Comparison of ENCODE assay signal across 9 cellular contexts in the genomic region with DNA sequence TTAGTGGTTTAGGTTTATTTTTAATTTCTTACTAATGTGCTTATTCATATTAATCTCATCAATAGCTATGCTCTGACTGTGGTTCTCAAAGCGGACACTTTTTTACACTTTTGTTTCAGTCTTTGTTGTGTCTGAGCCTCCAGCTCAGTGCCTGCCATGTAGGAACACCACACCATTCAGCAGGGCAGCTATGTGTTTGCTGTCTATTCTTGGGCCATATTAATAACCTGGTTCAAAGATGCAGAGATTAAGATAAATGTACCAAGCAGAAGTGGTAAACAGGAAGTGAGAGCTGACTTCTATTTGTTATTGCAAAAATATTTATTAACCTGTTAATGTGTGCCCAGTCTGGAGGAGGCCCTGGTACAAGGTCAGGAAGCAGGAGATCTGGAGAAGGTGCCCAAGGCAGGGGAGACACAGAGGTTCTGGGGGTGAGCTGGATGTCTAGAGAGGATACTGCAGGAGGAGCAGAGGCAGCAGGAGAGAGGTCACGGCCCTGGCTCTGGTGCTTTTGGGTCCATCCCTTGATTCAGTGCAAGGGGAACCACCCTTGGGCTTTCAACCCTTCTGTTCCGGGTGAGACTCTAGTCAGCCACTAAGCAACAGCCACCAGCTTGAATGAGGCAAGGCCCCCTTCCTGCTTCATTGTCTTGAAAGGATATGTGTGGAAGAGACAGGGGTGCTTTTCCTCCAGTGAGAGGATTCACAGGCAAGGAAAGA. TPM values are rescaled to one million over a fixed set of nuclear protein-coding genes. Genes with fewer than 3 reads are reported as not detected.
DNase-seq lines count a peak whose midpoint lies in the region; ATAC-seq lines count a peak whose summit lies in the region.
"Had no signal": no experiment of that assay in that cellular context is flagged by ENCODE, and none has a peak within 500 bp of the region (broad histone marks: within the 10 kb centered on the region; RNA-seq: fewer than 3 reads in every experiment).

No MANE protein-coding gene starts in this region.

- H3K27ac Mint-ChIP-seq in activated naive CD8-positive, alpha-beta T cell treated with anti-CD3 and anti-CD28 coated beads, Interleukin-2, amount 10 ng/mL, durations not matched to agents 7 days and 5 days = peak overlapping the region; percentile 56

- DNase-seq in activated naive CD8-positive, alpha-beta T cell treated with anti-CD3 and anti-CD28 coated beads, Interleukin-2, amount 10 ng/mL, durations not matched to agents 7 days and 5 days = no peak
- DNase-seq in HT-29 (ENCODE audit: low spot score) = no peak
- DNase-seq in caudate nucleus (lab: John Stamatoyannopoulos, UW) = no peak
- DNase-seq: activated CD4-positive, alpha-beta T cell treated with anti-CD3 and anti-CD28 coated beads for 1 hour; stimulated activated CD4-positive, alpha-beta T cell treated with anti-CD3 and anti-CD28 coated beads, Interleukin-1b, Interleukin-23, amount 100 ng/mL, for 48 hours had no signal

- peaks cover 18% of the 10 kb centered on the region for H3K4me1 Mint-ChIP-seq in activated naive CD8-positive, alpha-beta T cell treated with anti-CD3 and anti-CD28 coated beads, Interleukin-2, amount 10 ng/mL, durations not matched to agents 7 days and 5 days

- H3K27me3 Mint-ChIP-seq in activated naive CD8-positive, alpha-beta T cell treated with anti-CD3 and anti-CD28 coated beads, Interleukin-2, amount 10 ng/mL, durations not matched to agents 7 days and 5 days = peaks cover 14% of the 10 kb centered on the region

- peaks cover 4% of the 10 kb centered on the region for H3K36me3 Mint-ChIP-seq in activated naive CD8-positive, alpha-beta T cell treated with anti-CD3 and anti-CD28 coated beads, Interleukin-2, amount 10 ng/mL, durations not matched to agents 7 days and 5 days

- H3K4me3 Mint-ChIP-seq in activated naive CD8-positive, alpha-beta T cell treated with anti-CD3 and anti-CD28 coated beads, Interleukin-2, amount 10 ng/mL, durations not matched to agents 7 days and 5 days = peak overlapping the region; percentile 7

- H3K27ac ChIP-seq in skin epidermis (peak overlapping the region in 7 of 21 experiments; percentile 15 to 76 (median 41)), caudate nucleus (ENCODE audit: low read depth, low read length) (no peak overlapping the region)

- peaks cover 10% of the 10 kb centered on the region for H3K9me3 Mint-ChIP-seq in activated naive CD8-positive, alpha-beta T cell treated with anti-CD3 and anti-CD28 coated beads, Interleukin-2, amount 10 ng/mL, durations not matched to agents 7 days and 5 days

- POLR2A ChIA-PET in activated naive CD8-positive, alpha-beta T cell treated with anti-CD3 and anti-CD28 coated beads, Interleukin-2, amount 10 ng/mL, durations not matched to agents 7 days and 5 days (lab: Charles Lee) = no interaction called here

- H3K4me3 ChIP-seq in skin epidermis = peak overlapping the region in 4 of 7 experiments; percentile 1 to 17 (median 8)

- peak; percentile 34 for ATAC-seq in GM18858 (IDR thresholded peaks at IDR 0.05; ENCODE audit: unreplicated experiment)
- peak; percentile 38 for ATAC-seq in HG02798 (IDR thresholded peaks at IDR 0.05; ENCODE audit: poor library complexity, unreplicated experiment)
- ATAC-seq in activated naive CD8-positive, alpha-beta T cell treated with anti-CD3 and anti-CD28 coated beads, Interleukin-2, amount 10 ng/mL, durations not matched to agents 7 days and 5 days (ENCODE audit: low read depth) = no peak
- ATAC-seq in HG02938 (IDR thresholded peaks at IDR 0.05; ENCODE audit: unreplicated experiment) = no peak

RNA-seq across cellular contexts. Expression of gene TBXAS1, which starts 1.9 kb away (rescaled TPM):
- 1 to 10 TPM; 2.1 to 3.0 TPM for total RNA-seq in activated naive CD8-positive, alpha-beta T cell treated with anti-CD3 and anti-CD28 coated beads, Interleukin-2, amount 10 ng/mL, durations not matched to agents 7 days and 5 days
- total RNA-seq in HT-29 (2014; rRNA removed; shearing (Covaris generic)) = 17.2 and 22.8 TPM in 2 replicates

RNA-seq across cellular contexts. Expression of gene HIPK2, which starts 53.1 kb away (rescaled TPM):
- 10 to 100 TPM; 18.4 to 19.5 TPM for total RNA-seq in activated naive CD8-positive, alpha-beta T cell treated with anti-CD3 and anti-CD28 coated beads, Interleukin-2, amount 10 ng/mL, durations not matched to agents 7 days and 5 days
- 2.6 and 3.0 TPM in 2 replicates for total RNA-seq in HT-29 (2014; rRNA removed; shearing (Covaris generic))

Comparison
In these comparisons a context has a peak if more than half of its experiments do, and no peak if none do; other contexts are left out.
1. ATAC-seq: peak in GM18858 (single experiment) and HG02798 (single experiment); none in activated naive CD8-positive, alpha-beta T cell treated with anti-CD3 and anti-CD28 coated beads, Interleukin-2, amount 10 ng/mL, durations not matched to agents 7 days and 5 days (single experiment) and HG02938 (single experiment).